ENCODE assay signal across 8 cellular contexts in genomic region chr11:102312656-102313055, GRCh38. TPM values are rescaled to one million over a fixed set of nuclear protein-coding genes. Genes with fewer than 3 reads are reported as not detected.
DNase-seq lines count a peak whose midpoint lies in the region; ATAC-seq, FAIRE-seq and TF ChIP-seq lines count a peak whose summit lies in the region.

No MANE protein-coding gene starts in this region.

- H2BK120ac ChIP-seq in IMR-90 (ENCODE audit: low read depth, low read length) (no peak overlapping the region), mesenchymal stem cell (ENCODE audit: low read depth, low read length) (no peak overlapping the region)

- no peaks in the 10 kb centered on the region for H3K27me3 ChIP-seq in IMR-90 (ENCODE audit: control insufficient read depth, insufficient read depth, low read length)
- no peaks in the 10 kb centered on the region for H3K27me3 ChIP-seq in GM12878 (replicated peaks in 1 of 2; ENCODE audit: control insufficient read depth in 2 of 2, insufficient read depth in 2 of 2, low read length in 1 of 2)
- H3K27me3 ChIP-seq in mesenchymal stem cell (ENCODE audit: control insufficient read depth in 1 of 2, insufficient read depth in 1 of 2, low read length in 2 of 2) = no peaks in the 10 kb centered on the region

- H3K27ac ChIP-seq in A549 = peak overlapping the region; percentile 80 to 93
- H3K27ac ChIP-seq in IMR-90 (ENCODE audit: insufficient read depth, low read length) = no peak overlapping the region
- H3K27ac ChIP-seq in GM12878 (ENCODE audit: control insufficient read depth, insufficient read depth) = peak overlapping the region; percentile 97
- no peak overlapping the region for H3K27ac ChIP-seq in mesenchymal stem cell (ENCODE audit: low read length, poor library complexity, severe bottlenecking)

- intact Hi-C loops in IMR-90 (cut with micrococcal nuclease) (no loop called here), GM12878 (cut with micrococcal nuclease; ENCODE audit: unreplicated experiment) (no loop called here)

- H4K5ac ChIP-seq in IMR-90 (ENCODE audit: low read depth, low read length) = peak overlapping the region; percentile 90

- H3K4me2 ChIP-seq in A549 (peak overlapping the region; percentile 88), IMR-90 (ENCODE audit: low read depth, low read length) (peak overlapping the region; percentile 97), GM12878 (ENCODE audit: control insufficient read depth, insufficient read depth) (peak overlapping the region; percentile 10), mesenchymal stem cell (ENCODE audit: low read length, poor library complexity, severe bottlenecking) (no peak overlapping the region)

- ATAC-seq in A549 = no peak
- no peak for ATAC-seq in IMR-90 (ENCODE audit: low read depth)
- no peak for ATAC-seq in GM12878
- no peak for ATAC-seq in GM19452 (IDR thresholded peaks at IDR 0.05; ENCODE audit: unreplicated experiment)
- ATAC-seq in HG02588 (IDR thresholded peaks at IDR 0.05; ENCODE audit: unreplicated experiment) = no peak
- no peak for ATAC-seq in GM18873 (IDR thresholded peaks at IDR 0.05; ENCODE audit: low FRiP score, unreplicated experiment)

- H4K8ac ChIP-seq in IMR-90 (ENCODE audit: low read depth in 2 of 2, low read length in 2 of 2) = peak overlapping the region in 1 of 2 experiments; percentile 57; a peak in 2 of 4 replicates
- H4K8ac ChIP-seq in mesenchymal stem cell (ENCODE audit: low read length) = no peak overlapping the region

- no peak overlapping the region for H2BK12ac ChIP-seq in mesenchymal stem cell (ENCODE audit: low read length in 2 of 2)

- SMC1A ChIA-PET in GM12878 (lab: Charles Lee; ENCODE audit: uncharacterized antibody, unreplicated experiment) = interaction anchor here (0.8 to 13.5 kb wide), 8 partner anchors 12 to 248 kb away, joined by 3 to 255 read pairs (median 4); no protein-coding TSS in a partner anchor

- H2AFZ ChIP-seq in IMR-90 (replicated peaks; ENCODE audit: low read length, poor library complexity) (no peak overlapping the region), GM12878 (ENCODE audit: control insufficient read depth, low read depth, low read length) (no peak overlapping the region), mesenchymal stem cell (ENCODE audit: low read depth, low read length) (no peak overlapping the region)

- dilution Hi-C loops in IMR-90 (cut with HindIII; ENCODE audit: low sequenced_read_pairs, unreplicated experiment) = no loop called here

- H4K20me1 ChIP-seq in IMR-90 (ENCODE audit: insufficient read depth, low read length) (no peaks in the 10 kb centered on the region), GM12878 (ENCODE audit: control insufficient read depth, insufficient read depth) (no peaks in the 10 kb centered on the region)

- peak overlapping the region; percentile 69 for H2BK5ac ChIP-seq in IMR-90 (ENCODE audit: low read depth, low read length, poor library complexity, severe bottlenecking)
- no peak overlapping the region for H2BK5ac ChIP-seq in mesenchymal stem cell (ENCODE audit: low read depth, low read length, poor library complexity, severe bottlenecking)

- CTCF ChIA-PET in A549 (lab: Yijun Ruan, JAX) = interaction anchor here (1.5 to 3.0 kb wide), 2 partner anchors 18 to 19 kb away, joined by 5 to 14 read pairs; no protein-coding TSS in a partner anchor
- CTCF ChIA-PET in IMR-90 (lab: Yijun Ruan, JAX) = interaction anchor here (2.5 kb wide), 1 partner anchor 18 kb away, joined by 11 read pairs; no protein-coding TSS in a partner anchor
- CTCF ChIA-PET in GM12878 (lab: Yijun Ruan, JAX) = interaction anchor here (1.2 to 12.0 kb wide), 5 partner anchors 21 to 602 kb away, joined by 3 to 219 read pairs (median 18); no protein-coding TSS in a partner anchor

- TF ChIP-seq RAD21 in A549 (conservative IDR thresholded peaks at IDR 0.05 in 1 of 2, IDR thresholded peaks at IDR 0.05 in 1 of 2) = no peak
- TF ChIP-seq RAD21 in IMR-90 (IDR thresholded peaks at IDR 0.05; ENCODE audit: low read length) = no peak
- TF ChIP-seq RAD21 in GM12878 (IDR thresholded peaks at IDR 0.05; ENCODE audit: insufficient read depth, low read depth, low read length) = no peak

- no peak overlapping the region for H2AK5ac ChIP-seq in IMR-90 (ENCODE audit: low read depth, low read length)
- no peak overlapping the region for H2AK5ac ChIP-seq in mesenchymal stem cell (ENCODE audit: low read length, severe bottlenecking)

- RAD21 ChIA-PET in GM12878 (lab: Charles Lee; ENCODE audit: unreplicated experiment) = interaction anchor here (1.0 to 5.2 kb wide), 6 partner anchors 9 to 301 kb away, joined by 5 to 38 read pairs (median 6); no protein-coding TSS in a partner anchor

- H3K4ac ChIP-seq in IMR-90 (ENCODE audit: low read depth, low read length) = no peak overlapping the region
- H3K4ac ChIP-seq in mesenchymal stem cell (ENCODE audit: low read depth in 1 of 2, low read length in 2 of 2) = no peak overlapping the region

- H2BK15ac ChIP-seq in IMR-90 (ENCODE audit: low read depth, low read length) (no peak overlapping the region), mesenchymal stem cell (ENCODE audit: low read depth, poor library complexity, severe bottlenecking) (no peak overlapping the region)

- no peak for DNase-seq in A549 (ENCODE audit: low read depth in 1 of 2, low spot score in 1 of 2)
- peak; percentile 40 for DNase-seq in IMR-90
- no peak for DNase-seq in GM12878 (ENCODE audit: low read depth, low spot score)
- DNase-seq in mesenchymal stem cell = peak; percentile 62
- no peak for DNase-seq in H4 (ENCODE audit: low spot score)

- no TSS peak for BruUV-seq in IMR-90 (replicated peaks; lab: Mats Ljungman, UMichigan)
- BruUV-seq in GM12878 (replicated peaks; lab: Mats Ljungman, UMichigan) = no TSS peak

- TF ChIP-seq EP300 in A549 (IDR thresholded peaks at IDR 0.05) (no peak), GM12878 (IDR thresholded peaks at IDR 0.05; ENCODE audit: borderline replicate concordance in 1 of 2, control insufficient read depth in 1 of 2, low read depth in 2 of 2, low read length in 2 of 2) (no peak)

- H3K4me3 ChIP-seq in A549 (peak overlapping the region; percentile 38), IMR-90 (ENCODE audit: insufficient read depth, low read depth, low read length) (peak overlapping the region; percentile 24; the same call in 1 of the 2 replicates), GM12878 (no peak overlapping the region), mesenchymal stem cell (ENCODE audit: insufficient read depth in 1 of 2, low read depth in 1 of 2, low read length in 2 of 2) (peak overlapping the region in 1 of 2 experiments; percentile 76)

- H3K4me1 ChIP-seq in A549 (peaks cover 40% of the 10 kb centered on the region), IMR-90 (ENCODE audit: control insufficient read depth, insufficient read depth, low read length) (peaks cover 5% of the 10 kb centered on the region), GM12878 (ENCODE audit: control insufficient read depth, insufficient read depth, low read length) (peaks cover 24% of the 10 kb centered on the region), mesenchymal stem cell (ENCODE audit: control insufficient read depth, insufficient read depth, low read depth, low read length) (peaks cover 5% of the 10 kb centered on the region)

- POLR2A ChIA-PET in A549 (lab: Yijun Ruan, JAX) (no interaction called here), IMR-90 (lab: Charles Lee; ENCODE audit: unreplicated experiment) (no interaction called here), GM12878 (lab: Charles Lee) (interaction anchor here (0.7 to 1.6 kb wide), 2 partner anchors 8 to 18 kb away, joined by 4 to 7 read pairs; no protein-coding TSS in a partner anchor)

- H3K9me3 ChIP-seq in A549 (no peaks in the 10 kb centered on the region), IMR-90 (ENCODE audit: control insufficient read depth, insufficient read depth, low read length) (no peaks in the 10 kb centered on the region), GM12878 (replicated peaks; ENCODE audit: control insufficient read depth, insufficient read depth, low read length) (no peaks in the 10 kb centered on the region; the same call in 1 of the 3 replicates), mesenchymal stem cell (ENCODE audit: control insufficient read depth, low read length) (no peaks in the 10 kb centered on the region)

- peaks cover 0 to 2% of the 10 kb centered on the region in 2 experiments; a peak in 2 of 4 replicates for H3K79me1 ChIP-seq in IMR-90 (ENCODE audit: low read depth in 1 of 2, low read length in 2 of 2)
- no peaks in the 10 kb centered on the region for H3K79me1 ChIP-seq in mesenchymal stem cell (replicated peaks; ENCODE audit: low read length, poor library complexity, severe bottlenecking)

- H3K56ac ChIP-seq in IMR-90 (ENCODE audit: extremely low read depth, insufficient read depth, low read length) = no peak overlapping the region

- no peak overlapping the region for H3K23ac ChIP-seq in IMR-90 (ENCODE audit: low read depth, low read length)
- H3K23ac ChIP-seq in mesenchymal stem cell (ENCODE audit: low read length in 2 of 2) = no peak overlapping the region

- no peak overlapping the region for H4K91ac ChIP-seq in IMR-90 (ENCODE audit: insufficient read depth, low read depth, low read length)
- no peak overlapping the region for H4K91ac ChIP-seq in mesenchymal stem cell (ENCODE audit: low read length)

- in situ Hi-C loops in IMR-90 (cut with MboI; ENCODE audit: low sequenced_read_pairs) = no loop called here
- in situ Hi-C loops in GM12878 (cut with MboI) = no loop called here

- H3K14ac ChIP-seq in IMR-90 (replicated peaks; ENCODE audit: low read depth, low read length) = no peak overlapping the region
- H3K14ac ChIP-seq in mesenchymal stem cell (ENCODE audit: low read length in 2 of 2) = no peak overlapping the region

- H3K79me2 ChIP-seq in GM12878 (ENCODE audit: control insufficient read depth, insufficient read depth, low read length) = peaks cover 12% of the 10 kb centered on the region

- 0 out of 2 replicates have a peak, but pooled peaks cover under 1% of the 10 kb centered on the region for H3K9me1 ChIP-seq in IMR-90 (ENCODE audit: insufficient read depth, low read length)

- H3K36me3 ChIP-seq in IMR-90 (ENCODE audit: control insufficient read depth, insufficient read depth, low read length) (no peaks in the 10 kb centered on the region), GM12878 (ENCODE audit: control insufficient read depth in 2 of 2, insufficient read depth in 2 of 2, low read length in 1 of 2) (no peaks in the 10 kb centered on the region), mesenchymal stem cell (ENCODE audit: control insufficient read depth in 1 of 2, insufficient read depth in 2 of 2, low read depth in 1 of 2, low read length in 2 of 2) (no peaks in the 10 kb centered on the region)

- TF ChIP-seq POLR2A in A549 (IDR thresholded peaks at IDR 0.05; ENCODE audit: low read length) = no peak
- TF ChIP-seq POLR2A in IMR-90 (IDR thresholded peaks at IDR 0.05; ENCODE audit: low read depth, low read length) = no peak
- no peak for TF ChIP-seq POLR2A in GM12878 (IDR thresholded peaks at IDR 0.05; ENCODE audit: low read depth, low read length)

- no peak overlapping the region for H3K9ac ChIP-seq in IMR-90 (ENCODE audit: low read depth, low read length)
- H3K9ac ChIP-seq in GM12878 (ENCODE audit: control insufficient read depth, insufficient read depth, low read length) = no peak overlapping the region
- H3K9ac ChIP-seq in mesenchymal stem cell (ENCODE audit: low read length) = peak overlapping the region; percentile 88

- WGBS in A549 (ENCODE audit: missing lambda C conversion rate) = 13% methylated on average over 2 of the region's 2 CpGs
- WGBS in IMR-90 (ENCODE audit: extremely low coverage in 2 of 2, insufficient read length in 1 of 2), 2 experiments = no CpG with 5 or more reads among the region's 2 CpGs
- 80% methylated on average over 2 of the region's 2 CpGs for WGBS in GM12878 (ENCODE audit: insufficient coverage, insufficient replicate concordance, low lambda C conversion rate, missing lambda C conversion rate)
- WGBS in mesenchymal stem cell = no CpG with 5 or more reads among the region's 2 CpGs

- FAIRE-seq in A549 (lab: Jason Lieb, UNC) (no peak), GM12878 (lab: Jason Lieb, UNC) (no peak)

- peak overlapping the region; percentile 76; the same call in 1 of the 2 replicates for H3K18ac ChIP-seq in IMR-90 (ENCODE audit: low read depth, low read length)
- H3K18ac ChIP-seq in mesenchymal stem cell (ENCODE audit: low read depth in 1 of 2, low read length in 2 of 2) = no peak overlapping the region

- H2BK20ac ChIP-seq in IMR-90 (ENCODE audit: low read depth, low read length) = no peak overlapping the region

- TF ChIP-seq CTCF in A549 (IDR thresholded peaks at IDR 0.05) (no peak), IMR-90 (conservative IDR thresholded peaks at IDR 0.05; ENCODE audit: low read depth, low read length) (no peak), GM12878 (IDR thresholded peaks at IDR 0.05 in 2 of 3, conservative IDR thresholded peaks at IDR 0.05 in 1 of 3; ENCODE audit: control insufficient read depth in 2 of 3, extremely low read depth in 1 of 3, insufficient read depth in 1 of 3, low read depth in 3 of 3, low read length in 3 of 3) (no peak)

- H2AK9ac ChIP-seq in IMR-90 (replicated peaks; ENCODE audit: low read depth, low read length, poor library complexity) = no peak overlapping the region

RNA-seq across cellular contexts. Expression of gene BIRC3, which starts 4.6 kb away (rescaled TPM):
- 13.8 and 17.5 TPM in 2 replicates for polyA plus RNA-seq in A549 (2011; rRNA removed)
- 3.4 and 4.0 TPM in 2 replicates for polyA plus RNA-seq in A549 (2012; cell fraction: cytosol; rRNA removed)
- polyA plus RNA-seq in A549 (2012; cell fraction: nucleus; rRNA removed) = 1.6 and 3.2 TPM in 2 replicates
- polyA plus RNA-seq in A549 (2017; fragmentation: RNase III; extraction: RNeasy Plus Mini Kit Qiagen cat#74134 plus additional on column Dnase treatment) = 10.6 to 27.4 TPM (median 11.3 TPM) in 3 replicates
- 6.3 and 6.6 TPM in 2 replicates for polyA minus RNA-seq in A549 (2011; rRNA and poly(A)+ RNA removed)
- 5.0 and 6.4 TPM in 2 replicates for total RNA-seq in IMR-90 (2012; rRNA removed)
- polyA plus RNA-seq in IMR-90 (2012; rRNA removed) = 1.3 and 2.2 TPM in 2 replicates
- 0.25 and 0.29 TPM in 2 replicates for polyA plus RNA-seq in IMR-90 (2012; cell fraction: cytosol; rRNA removed)
- 0.07 and 0.97 TPM in 2 replicates for polyA plus RNA-seq in IMR-90 (2012; cell fraction: nucleus; rRNA removed; ENCODE audit: low replicate concordance)
- total RNA-seq in GM12878 (2013; cell fraction: nucleolus; rRNA removed) = 365 and 388 TPM in 2 replicates
- 79.4 and 101 TPM in 2 replicates for total RNA-seq in GM12878 (2014; rRNA removed)
- 134 and 136 TPM in 2 replicates for total RNA-seq in GM12878 (2014; rRNA removed; fragmentation: Illumina TruSeq; extraction: Trizol)
- total RNA-seq in GM12878 (2021) = 85.5 and 88.0 TPM in 2 replicates
- 22.3 TPM for polyA plus RNA-seq in GM12878 (2011; ENCODE audit: low read depth)
- polyA plus RNA-seq in GM12878 (2011; rRNA removed) = 351 and 618 TPM in 2 replicates
- 93.8 and 107 TPM in 2 replicates for polyA plus RNA-seq in GM12878 (2011; cell fraction: cytosol; rRNA removed)
- polyA plus RNA-seq in GM12878 (2011; cell fraction: nucleus; rRNA removed) = 169 and 198 TPM in 2 replicates
- polyA plus RNA-seq in GM12878 (2012) = 37.8 and 62.2 TPM in 2 replicates
- polyA plus RNA-seq in GM12878 (2014; fragmentation: Illumina TruSeq; extraction: Trizol) = 102 and 135 TPM in 2 replicates
- polyA plus RNA-seq in GM12878 (2014; fragmentation: Nextera tagmentation; extraction: Ambion mirVana) = 10 to 100 TPM; 63.8 to 92.9 TPM
- 53.4 and 70.7 TPM in 2 replicates for polyA plus RNA-seq in GM12878 (2014; rRNA removed)
- polyA plus RNA-seq in GM12878 (2016; fragmentation: Nextera tagmentation; extraction: Ambion mirVana) = 10 to 100 TPM; 42.1 to 56.9 TPM
- 200 and 265 TPM in 2 replicates for polyA minus RNA-seq in GM12878 (2011; rRNA and poly(A)+ RNA removed)
- polyA minus RNA-seq in GM12878 (2011; cell fraction: cytosol; rRNA and poly(A)+ RNA removed) = 83.1 and 90.7 TPM in 2 replicates
- polyA minus RNA-seq in GM12878 (2011; cell fraction: nucleus; rRNA and poly(A)+ RNA removed) = 108 and 125 TPM in 2 replicates
- polyA plus RNA-seq in mesenchymal stem cell (2013, experiment 1 of 2) = 0.22 TPM
- polyA plus RNA-seq in mesenchymal stem cell (2013, experiment 2 of 2) = 0.19 TPM
- 0.27 and 0.89 TPM in 2 replicates for total RNA-seq in H4 (2014; rRNA removed; shearing (Covaris generic))

RNA-seq across cellular contexts. Expression of gene BIRC2, which starts 34.4 kb away (rescaled TPM):
- polyA plus RNA-seq in A549 (2011; rRNA removed) = 60.4 and 70.9 TPM in 2 replicates
- 10.7 and 13.4 TPM in 2 replicates for polyA plus RNA-seq in A549 (2012; cell fraction: cytosol; rRNA removed)
- polyA plus RNA-seq in A549 (2012; cell fraction: nucleus; rRNA removed) = 5.6 and 10.4 TPM in 2 replicates
- 22.0 to 26.8 TPM (median 24.2 TPM) in 3 replicates for polyA plus RNA-seq in A549 (2017; fragmentation: RNase III; extraction: RNeasy Plus Mini Kit Qiagen cat#74134 plus additional on column Dnase treatment)
- 29.3 and 31.1 TPM in 2 replicates for polyA minus RNA-seq in A549 (2011; rRNA and poly(A)+ RNA removed)
- total RNA-seq in IMR-90 (2012; rRNA removed) = 112 and 204 TPM in 2 replicates
- polyA plus RNA-seq in IMR-90 (2012; rRNA removed) = 40.4 and 48.0 TPM in 2 replicates
- 9.2 and 19.6 TPM in 2 replicates for polyA plus RNA-seq in IMR-90 (2012; cell fraction: cytosol; rRNA removed)
- polyA plus RNA-seq in IMR-90 (2012; cell fraction: nucleus; rRNA removed; ENCODE audit: low replicate concordance) = 8.4 and 78.2 TPM in 2 replicates
- total RNA-seq in GM12878 (2013; cell fraction: nucleolus; rRNA removed) = 192 and 210 TPM in 2 replicates
- total RNA-seq in GM12878 (2014; rRNA removed) = 25.1 and 30.8 TPM in 2 replicates
- 33.4 and 33.9 TPM in 2 replicates for total RNA-seq in GM12878 (2014; rRNA removed; fragmentation: Illumina TruSeq; extraction: Trizol)
- 23.2 and 24.3 TPM in 2 replicates for total RNA-seq in GM12878 (2021)
- polyA plus RNA-seq in GM12878 (2011; ENCODE audit: low read depth) = 11.0 TPM
- 75.8 and 118 TPM in 2 replicates for polyA plus RNA-seq in GM12878 (2011; rRNA removed)
- 38.3 and 48.2 TPM in 2 replicates for polyA plus RNA-seq in GM12878 (2011; cell fraction: cytosol; rRNA removed)
- 77.2 and 113 TPM in 2 replicates for polyA plus RNA-seq in GM12878 (2011; cell fraction: nucleus; rRNA removed)
- polyA plus RNA-seq in GM12878 (2012) = 18.8 and 22.7 TPM in 2 replicates
- polyA plus RNA-seq in GM12878 (2014; fragmentation: Illumina TruSeq; extraction: Trizol) = 31.8 and 44.0 TPM in 2 replicates
- 10 to 100 TPM; 13.8 to 17.8 TPM for polyA plus RNA-seq in GM12878 (2014; fragmentation: Nextera tagmentation; extraction: Ambion mirVana)
- 16.1 and 21.4 TPM in 2 replicates for polyA plus RNA-seq in GM12878 (2014; rRNA removed)
- 10 to 100 TPM; 27.9 to 30.2 TPM for polyA plus RNA-seq in GM12878 (2016; fragmentation: Nextera tagmentation; extraction: Ambion mirVana)
- polyA minus RNA-seq in GM12878 (2011; rRNA and poly(A)+ RNA removed) = 76.5 and 81.3 TPM in 2 replicates
- polyA minus RNA-seq in GM12878 (2011; cell fraction: cytosol; rRNA and poly(A)+ RNA removed) = 13.5 and 14.9 TPM in 2 replicates
- 93.9 and 98.3 TPM in 2 replicates for polyA minus RNA-seq in GM12878 (2011; cell fraction: nucleus; rRNA and poly(A)+ RNA removed)
- 36.2 TPM for polyA plus RNA-seq in mesenchymal stem cell (2013, experiment 1 of 2)
- 37.6 TPM for polyA plus RNA-seq in mesenchymal stem cell (2013, experiment 2 of 2)
- total RNA-seq in H4 (2014; rRNA removed; shearing (Covaris generic)) = 41.1 and 63.7 TPM in 2 replicates

Comparison
In these comparisons a context has a peak if more than half of its experiments do, and no peak if none do; other contexts are left out.
1. DNase-seq: peak in IMR-90 (single experiment) and mesenchymal stem cell (single experiment); none in A549 (0 of 2), GM12878 (single experiment) and H4 (single experiment).
2. H3K27ac ChIP-seq: peak in A549 (2 of 2) and GM12878 (single experiment); none in IMR-90 (single experiment) and mesenchymal stem cell (single experiment).
3. RNA of gene BIRC3, which starts 4.6 kb away (total RNA-seq): 79.4 to 388 TPM in GM12878; 5.0 to 6.4 TPM in IMR-90 and 0.27 to 0.89 TPM in H4; every median in the first group is over 10 times any median in the second.